Comparison of ENCODE assay signal across 8 cellular contexts in genomic region chr2:73983322-73984202, GRCh38. TPM values are rescaled to one million over a fixed set of nuclear protein-coding genes. Genes with fewer than 3 reads are reported as not detected.
DNase-seq lines count a peak whose midpoint lies in the region; ATAC-seq, FAIRE-seq and TF ChIP-seq lines count a peak whose summit lies in the region.

No MANE protein-coding gene starts in this region.

- TF ChIP-seq POLR2A in H1 (IDR thresholded peaks at IDR 0.05; ENCODE audit: control extremely low read depth in 1 of 2, low read depth in 2 of 2, low read length in 2 of 2) = no peak; a peak in 1 of 3 replicates

- no peak overlapping the region for H3K14ac ChIP-seq in H1 (ENCODE audit: insufficient read length)

- H2AFZ ChIP-seq in GM23248 (0 out of 2 replicates have a peak overlapping the region, but pooled peaks have one; percentile 40), H1 (ENCODE audit: low read length) (no peak overlapping the region)

- H3K27me3 ChIP-seq in BLaER1 treated with 17β-estradiol and CSF1 and Interleukin-3, amounts not matched to agents 10 nM and 100 nM = no peaks in the 10 kb centered on the region
- H3K27me3 ChIP-seq in GM23248 (replicated peaks; ENCODE audit: insufficient read depth) (no peaks in the 10 kb centered on the region), H1 (replicated peaks in 1 of 4; ENCODE audit: control insufficient read depth in 3 of 4, extremely low read depth in 1 of 4, insufficient read depth in 3 of 4, low read length in 3 of 4) (peaks cover 14 to 44% (median 34%) of the 10 kb centered on the region in 4 experiments)

- no peak for TF ChIP-seq EP300 in H1 (IDR thresholded peaks at IDR 0.05; ENCODE audit: borderline replicate concordance in 1 of 2, low read depth in 2 of 2, low read length in 2 of 2)

- H3K27me3 Mint-ChIP-seq in natural killer cell (ENCODE audit: low read depth in 2 of 2) = peaks cover 31 to 38% of the 10 kb centered on the region in 2 donors

- peaks cover 68 to 89% (median 85%) of the 10 kb centered on the region in 10 experiments for H3K4me1 ChIP-seq in BLaER1 treated with 17β-estradiol and CSF1 and Interleukin-3, amounts not matched to agents 10 nM and 100 nM
- H3K4me1 ChIP-seq in GM23248 (ENCODE audit: insufficient read depth) (peaks cover 31% of the 10 kb centered on the region), H1 (replicated peaks in 1 of 4; ENCODE audit: control insufficient read depth in 3 of 4, insufficient read depth in 4 of 4, low read length in 3 of 4) (peaks cover 16 to 37% (median 20%) of the 10 kb centered on the region in 4 experiments)

- peak overlapping the region; percentile 87 to 100 (median 98) for H3K4me2 ChIP-seq in BLaER1 treated with 17β-estradiol and CSF1 and Interleukin-3, amounts not matched to agents 10 nM and 100 nM
- H3K4me2 ChIP-seq in GM23248 (ENCODE audit: unreplicated experiment) (no peak overlapping the region), H1 (ENCODE audit: insufficient read depth in 1 of 2, low read depth in 2 of 2, low read length in 2 of 2) (peak overlapping the region; percentile 82 to 99)

- H2BK20ac ChIP-seq in H1 (ENCODE audit: low read length) = no peak overlapping the region

- no peaks in the 10 kb centered on the region for H3K36me3 Mint-ChIP-seq in natural killer cell

- peaks cover 57 to 69% of the 10 kb centered on the region in 2 donors for H3K4me1 Mint-ChIP-seq in natural killer cell

- no peak for DNase-seq in GM23248
- DNase-seq in OCI-M2 (lab: John Stamatoyannopoulos, UW; ENCODE audit: unreplicated experiment) = peak; percentile 30
- peak in 1 of 2 experiments; percentile 73 for DNase-seq in H1 (ENCODE audit: low read depth in 1 of 2, low spot score in 2 of 2)
- no peak for DNase-seq in natural killer cell
- DNase-seq in NCI-H1694 (lab: John Stamatoyannopoulos, UW) = no peak

- H4K8ac ChIP-seq in H1 (ENCODE audit: extremely low read depth, insufficient read depth, low read length) = peak overlapping the region; percentile 95

- H3F3A ChIP-seq in GM23248 (ENCODE audit: insufficient read depth) = peaks cover 30% of the 10 kb centered on the region

- peak overlapping the region; percentile 97; the same call in 1 of the 2 replicates for H2BK15ac ChIP-seq in H1 (ENCODE audit: low read length)

- 0 out of 4 replicates have a peak, but pooled peaks of 1 of the 2 experiments have one; percentile 0 for TF ChIP-seq RAD21 in H1 (IDR thresholded peaks at IDR 0.05 in 1 of 2, conservative IDR thresholded peaks at IDR 0.05 in 1 of 2; ENCODE audit: low read depth in 2 of 2, low read length in 2 of 2)

- H3K9ac ChIP-seq in BLaER1 treated with 17β-estradiol and CSF1 and Interleukin-3, amounts not matched to agents 10 nM and 100 nM = peak overlapping the region; percentile 90 to 99 (median 97)
- H3K9ac ChIP-seq in GM23248 = no peak overlapping the region
- peak overlapping the region in 2 of 4 experiments; percentile 76 to 81; a peak in 5 of 7 replicates for H3K9ac ChIP-seq in H1 (replicated peaks in 1 of 4; ENCODE audit: extremely low read depth in 1 of 4, low read depth in 3 of 4, low read length in 3 of 4)

- in situ Hi-C loops in GM23248 (cut with MboI) = no loop called here

- H3K79me2 ChIP-seq in GM23248 (ENCODE audit: insufficient read depth) = peaks cover 3% of the 10 kb centered on the region; the same call in 1 of the 2 replicates
- H3K79me2 ChIP-seq in H1 (ENCODE audit: control insufficient read depth in 1 of 2, insufficient read depth in 2 of 2, low read length in 2 of 2) = peaks cover 10 to 31% of the 10 kb centered on the region in 2 experiments; a peak in 3 of 4 replicates

- no peak overlapping the region for H2BK120ac ChIP-seq in H1 (replicated peaks; ENCODE audit: low read depth, low read length)

- H3K4ac ChIP-seq in H1 (replicated peaks; ENCODE audit: insufficient read length, low read depth, low read length) = peak overlapping the region; percentile 39

- TF ChIP-seq CTCF in H1 (IDR thresholded peaks at IDR 0.05; ENCODE audit: control extremely low read depth in 1 of 3, insufficient read depth in 1 of 3, low read depth in 1 of 3, low read length in 3 of 3) = 0 out of 4 replicates have a peak, but pooled peaks of 1 of the 3 experiments have one; percentile 8
- TF ChIP-seq CTCF in natural killer cell (IDR thresholded peaks at IDR 0.05) = no peak

- CTCF ChIA-PET in H1 (lab: Charles Lee; ENCODE audit: partially characterized antibody) = no interaction called here

- POLR2A ChIA-PET in H1 (lab: Charles Lee; ENCODE audit: partially characterized antibody) = interaction anchor here (0.6 to 7.5 kb wide), 4 partner anchors 22 to 165 kb away, joined by 3 to 94 read pairs (median 6); partner anchors contain the start of gene BOLA3

- no peaks in the 10 kb centered on the region for H3K9me3 ChIP-seq in BLaER1 treated with 17β-estradiol and CSF1 and Interleukin-3, amounts not matched to agents 10 nM and 100 nM (replicated peaks in 1 of 11)
- H3K9me3 ChIP-seq in GM23248 (ENCODE audit: low read depth) (no peaks in the 10 kb centered on the region), H1 (ENCODE audit: insufficient read depth in 2 of 2, low read depth in 1 of 2, low read length in 1 of 2) (no peaks in the 10 kb centered on the region)

- no peak for ATAC-seq in natural killer cell
- no peak for ATAC-seq in GM18907 (IDR thresholded peaks at IDR 0.05; ENCODE audit: unreplicated experiment)
- no peak for ATAC-seq in HG03439 (IDR thresholded peaks at IDR 0.05; ENCODE audit: unreplicated experiment)

- no peaks in the 10 kb centered on the region for H3K9me2 ChIP-seq in GM23248 (ENCODE audit: insufficient read depth)

- peaks cover 12% of the 10 kb centered on the region for H3K79me1 ChIP-seq in H1 (ENCODE audit: low read depth, low read length)

- H3K27ac ChIP-seq in BLaER1 treated with 17β-estradiol and CSF1 and Interleukin-3, amounts not matched to agents 10 nM and 100 nM = peak overlapping the region; percentile 83 to 99 (median 98)
- no peak overlapping the region for H3K27ac ChIP-seq in GM23248
- no peak overlapping the region for H3K27ac ChIP-seq in H1 (ENCODE audit: low read depth, low read length)

- H3K36me3 ChIP-seq in BLaER1 treated with 17β-estradiol and CSF1 and Interleukin-3, amounts not matched to agents 10 nM and 100 nM = peaks cover 24 to 28% (median 27%) of the 10 kb centered on the region in 11 experiments; a peak in 21 of 22 replicates
- H3K36me3 ChIP-seq in GM23248 (ENCODE audit: low read depth) (no peaks in the 10 kb centered on the region), H1 (ENCODE audit: control insufficient read depth in 2 of 4, insufficient read depth in 4 of 4, low read length in 3 of 4) (no peaks in the 10 kb centered on the region; a peak in 2 of 8 replicates)

- peak overlapping the region; percentile 84 for H3K18ac ChIP-seq in H1 (ENCODE audit: extremely low read depth, low read length)

- H4K5ac ChIP-seq in H1 (ENCODE audit: insufficient read length, low read depth, low read length) = no peak overlapping the region

- WGBS in GM23248 (ENCODE audit: low coverage in 1 of 2, low lambda C conversion rate in 2 of 2, missing lambda C conversion rate in 2 of 2), 2 experiments = 64 to 66% methylated on average over 34 to 35 of the region's 35 CpGs
- 6% methylated on average over 35 of the region's 35 CpGs; no CpG with 5 or more reads in 1 of the 2 experiments for WGBS in H1 (ENCODE audit: extremely low coverage in 1 of 2, insufficient coverage in 1 of 2, insufficient read length in 1 of 2, insufficient replicate concordance in 2 of 2, low coverage in 1 of 2, low lambda C conversion rate in 2 of 2, missing lambda C conversion rate in 1 of 2), 2 experiments

- H3K27ac Mint-ChIP-seq in natural killer cell = peak overlapping the region; percentile 84

- FAIRE-seq in H1 (lab: Jason Lieb, UNC) = no peak

- 0 out of 2 replicates have a peak overlapping the region, but pooled peaks have one; percentile 44 for H2BK12ac ChIP-seq in H1 (ENCODE audit: low read depth, low read length)

- no peak overlapping the region for H3K23ac ChIP-seq in H1 (ENCODE audit: insufficient read length)

- no peak overlapping the region for H3K56ac ChIP-seq in H1 (replicated peaks; ENCODE audit: insufficient read length, low read depth, low read length)

- intact Hi-C loops in natural killer cell (cut with micrococcal nuclease) = loop anchor here (2.0 to 10.0 kb wide), 3 partner anchors 49 to 161 kb away; partner anchors contain the start of genes BOLA3 and DGUOK

- peak overlapping the region; percentile 92 for H3K4me3 Mint-ChIP-seq in natural killer cell

- no peak overlapping the region for H2BK5ac ChIP-seq in H1 (ENCODE audit: low read depth, low read length)

- peaks cover 18% of the 10 kb centered on the region for H3K23me2 ChIP-seq in H1 (ENCODE audit: low read depth, low read length)

- peaks cover 24 to 35% (median 27%) of the 10 kb centered on the region in 11 experiments for H4K20me1 ChIP-seq in BLaER1 treated with 17β-estradiol and CSF1 and Interleukin-3, amounts not matched to agents 10 nM and 100 nM
- H4K20me1 ChIP-seq in GM23248 (ENCODE audit: insufficient read depth) = no peaks in the 10 kb centered on the region
- H4K20me1 ChIP-seq in H1 (replicated peaks in 1 of 2; ENCODE audit: control insufficient read depth in 1 of 2, insufficient read depth in 2 of 2, low read length in 2 of 2) = peaks cover 12 to 18% of the 10 kb centered on the region in 2 experiments

- H3K9me3 Mint-ChIP-seq in natural killer cell = no peaks in the 10 kb centered on the region

- peak overlapping the region; percentile 54 for H4K91ac ChIP-seq in H1 (replicated peaks; ENCODE audit: insufficient read length, low read length)

- no peak overlapping the region for H2AK5ac ChIP-seq in H1 (ENCODE audit: low read depth, low read length)

- H3K4me3 ChIP-seq in BLaER1 treated with 17β-estradiol and CSF1 and Interleukin-3, amounts not matched to agents 10 nM and 100 nM = peak overlapping the region; percentile 71 to 83 (median 76)
- H3K4me3 ChIP-seq in GM23248 = peak overlapping the region; percentile 50; the same call in 1 of the 2 replicates
- peak overlapping the region; percentile 48 to 79 (median 73) for H3K4me3 ChIP-seq in H1 (ENCODE audit: extremely low read depth in 1 of 4, insufficient read depth in 2 of 4, low read depth in 3 of 4, low read length in 4 of 4)

RNA-seq across cellular contexts. Expression of gene TET3, which starts 1.1 kb away (rescaled TPM):
- total RNA-seq in GM23248 (2014; rRNA removed; shearing (Covaris generic)) = 2.9 and 4.3 TPM in 2 replicates
- 1.3 TPM in 2 replicates for polyA plus RNA-seq in GM23248 (2016; fragmentation: Nextera tagmentation; extraction: Ambion mirVana)
- total RNA-seq in H1 (2021; fragmentation: NEBNext Ultra II Directional; extraction: Animal tissue kit (Norgen Biotek cat#: 25700)) = 20.2 and 21.1 TPM in 2 replicates
- polyA plus RNA-seq in H1 (2011; rRNA removed) = 4.5 and 5.5 TPM in 2 replicates
- polyA plus RNA-seq in H1 (2011; cell fraction: cytosol; rRNA removed) = 4.9 TPM
- 10.6 TPM for polyA plus RNA-seq in H1 (2011; cell fraction: nucleus; rRNA removed)
- 6.4 to 8.3 TPM (median 8.0 TPM) in 4 replicates for polyA plus RNA-seq in H1 (2012, experiment 1 of 2)
- 2.0 TPM for polyA plus RNA-seq in H1 (2012, experiment 2 of 2)
- 5.6 TPM for polyA plus RNA-seq in H1 (2013, experiment 1 of 2)
- polyA plus RNA-seq in H1 (2013, experiment 2 of 2) = 5.7 TPM
- polyA minus RNA-seq in H1 (2011; rRNA and poly(A)+ RNA removed) = 9.2 and 10.5 TPM in 2 replicates
- polyA minus RNA-seq in H1 (2011; cell fraction: cytosol; rRNA and poly(A)+ RNA removed) = 13.8 TPM
- polyA minus RNA-seq in H1 (2011; cell fraction: nucleus; rRNA and poly(A)+ RNA removed) = 15.6 TPM
- 10 to 100 TPM; 40.0 to 47.9 (median 45.3) TPM for total RNA-seq in natural killer cell

RNA-seq across cellular contexts. Expression of gene DGUOK, which starts 56.9 kb away (rescaled TPM):
- 50.9 and 59.2 TPM in 2 replicates for total RNA-seq in GM23248 (2014; rRNA removed; shearing (Covaris generic))
- polyA plus RNA-seq in GM23248 (2016; fragmentation: Nextera tagmentation; extraction: Ambion mirVana) = 116 and 126 TPM in 2 replicates
- total RNA-seq in H1 (2021; fragmentation: NEBNext Ultra II Directional; extraction: Animal tissue kit (Norgen Biotek cat#: 25700)) = 103 and 110 TPM in 2 replicates
- polyA plus RNA-seq in H1 (2011; rRNA removed) = 129 and 168 TPM in 2 replicates
- polyA plus RNA-seq in H1 (2011; cell fraction: cytosol; rRNA removed) = 142 TPM
- polyA plus RNA-seq in H1 (2011; cell fraction: nucleus; rRNA removed) = 137 TPM
- 123 to 156 TPM (median 126 TPM) in 4 replicates for polyA plus RNA-seq in H1 (2012, experiment 1 of 2)
- polyA plus RNA-seq in H1 (2012, experiment 2 of 2) = 180 TPM
- polyA plus RNA-seq in H1 (2013, experiment 1 of 2) = 154 TPM
- polyA plus RNA-seq in H1 (2013, experiment 2 of 2) = 152 TPM
- 39.0 and 44.6 TPM in 2 replicates for polyA minus RNA-seq in H1 (2011; rRNA and poly(A)+ RNA removed)
- 37.1 TPM for polyA minus RNA-seq in H1 (2011; cell fraction: cytosol; rRNA and poly(A)+ RNA removed)
- polyA minus RNA-seq in H1 (2011; cell fraction: nucleus; rRNA and poly(A)+ RNA removed) = 29.5 TPM
- total RNA-seq in natural killer cell = 10 to 100 TPM; 47.6 to 56.8 (median 54.8) TPM

Comparison
In these comparisons a context has a peak if more than half of its experiments do, and no peak if none do; other contexts are left out.
1. H3K27ac ChIP-seq: peak in BLaER1 treated with 17β-estradiol and CSF1 and Interleukin-3, amounts not matched to agents 10 nM and 100 nM (11 of 11); none in GM23248 (single experiment) and H1 (single experiment).
2. Peak in every context shown above with its lines, with median percentiles within 50 percentile points of each other: H3K4me3 ChIP-seq.